Comparison of ENCODE assay signal across 19 cellular contexts in genomic region chr3:112129925-112130637, GRCh38. TPM values are rescaled to one million over a fixed set of nuclear protein-coding genes. Genes with fewer than 3 reads are reported as not detected.
DNase-seq lines count a peak whose midpoint lies in the region; ATAC-seq, FAIRE-seq and TF ChIP-seq lines count a peak whose summit lies in the region.
"Had no signal": no experiment of that assay in that cellular context is flagged by ENCODE, and none has a peak within 500 bp of the region (broad histone marks: within the 10 kb centered on the region; RNA-seq: fewer than 3 reads in every experiment).

No MANE protein-coding gene starts in this region.

- H3K4me3 Mint-ChIP-seq in activated CD8-positive, alpha-beta memory T cell treated with anti-CD3 and anti-CD28 coated beads, Interleukin-2, amount 10 ng/mL, durations not matched to agents 7 days and 5 days, result no peak overlapping the region
- H3K4me3 Mint-ChIP-seq: brain had no signal

- H3K9me3 ChIP-seq in neutrophil, result no peaks in the 10 kb centered on the region
- H3K9me3 ChIP-seq: thoracic aorta had no signal

- peak overlapping the region; percentile 71 for H3K27ac Mint-ChIP-seq in activated CD8-positive, alpha-beta memory T cell treated with anti-CD3 and anti-CD28 coated beads, Interleukin-2, amount 10 ng/mL, durations not matched to agents 7 days and 5 days
- peak overlapping the region; percentile 63 to 84 for H3K27ac Mint-ChIP-seq in activated naive CD4-positive, alpha-beta T cell treated with anti-CD3 and anti-CD28 coated beads, Interleukin-2, amount 50 U/mL, for 72 hours

- H3K4me3 ChIP-seq in neutrophil (ENCODE audit: low read depth in 1 of 2, low read length in 1 of 2), result no peak overlapping the region
- H3K4me3 ChIP-seq: thoracic aorta had no signal

- DNase-seq in activated CD8-positive, alpha-beta memory T cell treated with anti-CD3 and anti-CD28 coated beads, Interleukin-2, amount 10 ng/mL, durations not matched to agents 7 days and 5 days, result no peak
- DNase-seq in activated CD8-positive, alpha-beta memory T cell treated with anti-CD3 and anti-CD28 coated beads for 24 hours, result no peak
- no peak for DNase-seq in GM12892 (ENCODE audit: insufficient read length)
- no peak for DNase-seq in activated naive CD4-positive, alpha-beta T cell treated with anti-CD3 and anti-CD28 coated beads, Interleukin-2, amount 50 U/mL, for 72 hours (ENCODE audit: low spot score in 2 of 2)
- DNase-seq in stimulated activated CD4-positive, alpha-beta T cell treated with anti-CD3 and anti-CD28 coated beads, Interleukin-2, amount 100 ng/mL, for 24 hours, result no peak
- DNase-seq: activated CD4-positive, CD25-positive, alpha-beta regulatory T cell; COR-L47; NCI-H187 treated with DMSO at 0.1 percent for 48 hours; NCI-H524; stimulated activated CD4-positive, alpha-beta T cell treated with anti-CD3 and anti-CD28 coated beads, Interleukin-15, amount 100 ng/mL, for 24 hours; SW 1271 had no signal

- TF ChIP-seq CTCF in neutrophil (IDR thresholded peaks at IDR 0.05), result no peak

- H3K27me3 ChIP-seq in neutrophil, result no peaks in the 10 kb centered on the region

- TF ChIP-seq POLR2A in GM12892 (IDR thresholded peaks at IDR 0.05; ENCODE audit: low read depth, low read length), result peak; percentile 43; the same call in 1 of the 2 replicates

- no peak for FAIRE-seq in GM12892 (lab: Jason Lieb, UNC)
- FAIRE-seq: G401.6 had no signal

- H3K27me3 Mint-ChIP-seq in activated CD8-positive, alpha-beta memory T cell treated with anti-CD3 and anti-CD28 coated beads, Interleukin-2, amount 10 ng/mL, durations not matched to agents 7 days and 5 days, result no peaks in the 10 kb centered on the region
- H3K27me3 Mint-ChIP-seq: brain had no signal

- peak overlapping the region; percentile 41 for H3K27ac ChIP-seq in neutrophil
- H3K27ac ChIP-seq: thoracic aorta had no signal

- peaks cover 16% of the 10 kb centered on the region for H3K36me3 Mint-ChIP-seq in activated CD8-positive, alpha-beta memory T cell treated with anti-CD3 and anti-CD28 coated beads, Interleukin-2, amount 10 ng/mL, durations not matched to agents 7 days and 5 days
- H3K36me3 Mint-ChIP-seq in activated naive CD4-positive, alpha-beta T cell treated with anti-CD3 and anti-CD28 coated beads, Interleukin-2, amount 50 U/mL, for 72 hours, result peaks cover 0 to 37% of the 10 kb centered on the region in 2 donors
- H3K36me3 Mint-ChIP-seq: brain had no signal

- peaks cover 23 to 57% of the 10 kb centered on the region in 2 experiments for H3K4me1 ChIP-seq in neutrophil (ENCODE audit: control insufficient read depth in 1 of 2, insufficient read depth in 1 of 2, low read depth in 1 of 2, low read length in 1 of 2)

- peaks cover 7% of the 10 kb centered on the region for H3K36me3 ChIP-seq in neutrophil
- H3K36me3 ChIP-seq: thoracic aorta had no signal

- peaks cover 84% of the 10 kb centered on the region for H3K4me1 Mint-ChIP-seq in activated CD8-positive, alpha-beta memory T cell treated with anti-CD3 and anti-CD28 coated beads, Interleukin-2, amount 10 ng/mL, durations not matched to agents 7 days and 5 days

- H3K9me3 Mint-ChIP-seq in activated CD8-positive, alpha-beta memory T cell treated with anti-CD3 and anti-CD28 coated beads, Interleukin-2, amount 10 ng/mL, durations not matched to agents 7 days and 5 days (ENCODE audit: low read depth), result no peaks in the 10 kb centered on the region
- no peaks in the 10 kb centered on the region for H3K9me3 Mint-ChIP-seq in activated naive CD4-positive, alpha-beta T cell treated with anti-CD3 and anti-CD28 coated beads, Interleukin-2, amount 50 U/mL, for 72 hours
- H3K9me3 Mint-ChIP-seq: activated T-helper 2 cell treated with anti-CD3 and anti-CD28 coated beads, Interferon-gamma antibody, Interleukin-2, Interleukin-4, amounts not matched to agents 10 μg/mL and 5 μg/mL and 100 μg/mL, durations not matched to agents 14 hours and 24 hours and 36 hours had no signal

- ATAC-seq in activated CD8-positive, alpha-beta memory T cell treated with anti-CD3 and anti-CD28 coated beads, Interleukin-2, amount 10 ng/mL, durations not matched to agents 7 days and 5 days, result no peak
- no peak for ATAC-seq in activated naive CD4-positive, alpha-beta T cell treated with anti-CD3 and anti-CD28 coated beads, Interleukin-2, amount 50 U/mL, for 72 hours
- ATAC-seq in HG03159 (IDR thresholded peaks at IDR 0.05; ENCODE audit: unreplicated experiment), result no peak
- ATAC-seq in GM18909 (IDR thresholded peaks at IDR 0.05; ENCODE audit: poor library complexity, unreplicated experiment), result no peak
- ATAC-seq: Panc1 had no signal

- CTCF ChIA-PET in activated CD8-positive, alpha-beta memory T cell treated with anti-CD3 and anti-CD28 coated beads, Interleukin-2, amount 10 ng/mL, durations not matched to agents 7 days and 5 days (lab: Charles Lee), result interaction anchor here (1.6 kb wide), 1 partner anchor 163 kb away, joined by 4 read pairs; no protein-coding TSS in a partner anchor

RNA-seq across cellular contexts. Expression of gene GCSAM, which starts 3.0 kb away (rescaled TPM):
- 1 to 10 TPM; 8.6 to 9.5 TPM for total RNA-seq in activated CD8-positive, alpha-beta memory T cell treated with anti-CD3 and anti-CD28 coated beads, Interleukin-2, amount 10 ng/mL, durations not matched to agents 7 days and 5 days
- 273 TPM for polyA plus RNA-seq in GM12892 (2012; ENCODE audit: missing spikeins)
- 10 to 100 TPM in 1 of 2 donors, 1 to 10 TPM in 1; 5.2 to 23.7 TPM for total RNA-seq in activated naive CD4-positive, alpha-beta T cell treated with anti-CD3 and anti-CD28 coated beads, Interleukin-2, amount 50 U/mL, for 72 hours

RNA-seq across cellular contexts. Expression of gene C3orf52, which starts 43.9 kb away (rescaled TPM):
- 1 to 10 TPM; 2.4 to 2.6 TPM for total RNA-seq in activated CD8-positive, alpha-beta memory T cell treated with anti-CD3 and anti-CD28 coated beads, Interleukin-2, amount 10 ng/mL, durations not matched to agents 7 days and 5 days
- 5.0 TPM for polyA plus RNA-seq in GM12892 (2012; ENCODE audit: missing spikeins)
- 10 to 100 TPM in 1 of 2 donors, 1 to 10 TPM in 1; 6.5 to 11.2 TPM for total RNA-seq in activated naive CD4-positive, alpha-beta T cell treated with anti-CD3 and anti-CD28 coated beads, Interleukin-2, amount 50 U/mL, for 72 hours
